Comparison of ENCODE assay signal across 18 cellular contexts in genomic region chr2:52178845-52179244, GRCh38.
DNase-seq lines count a peak whose midpoint lies in the region; ATAC-seq and TF ChIP-seq lines count a peak whose summit lies in the region.
"Had no signal": no experiment of that assay in that cellular context is flagged by ENCODE, and none has a peak within 500 bp of the region (broad histone marks: within the 10 kb centered on the region; RNA-seq: fewer than 3 reads in every experiment).

No MANE protein-coding gene starts in this region.

- H3K4me2 ChIP-seq in PC-3 (ENCODE audit: low read length), result no peak overlapping the region
- H3K4me2 ChIP-seq: BLaER1, GM23338 had no signal

- H3K36me3 Mint-ChIP-seq in T-helper 17 cell (ENCODE audit: low read depth), result no peaks in the 10 kb centered on the region
- H3K36me3 Mint-ChIP-seq: CD4-positive, CD25-positive, alpha-beta regulatory T cell; CD8-positive, alpha-beta T cell had no signal

- H3K9me3 ChIP-seq in PC-3 (ENCODE audit: low read length) (peaks cover 18% of the 10 kb centered on the region; the same call in 1 of the 2 replicates), T-helper 17 cell (ENCODE audit: control insufficient read depth, low read length, poor library complexity, severe bottlenecking) (no peaks in the 10 kb centered on the region)
- H3K9me3 ChIP-seq: BLaER1 had no signal

- no peak overlapping the region for H3K4me3 ChIP-seq in PC-3 (ENCODE audit: low read length)
- H3K4me3 ChIP-seq in brain microvascular endothelial cell (ENCODE audit: low read depth, low read length), result no peak overlapping the region
- H3K4me3 ChIP-seq: BLaER1, GM23338 had no signal

- no peak overlapping the region for H3K27ac Mint-ChIP-seq in T-helper 17 cell
- H3K27ac Mint-ChIP-seq: B cell; CD4-positive, CD25-positive, alpha-beta regulatory T cell; CD8-positive, alpha-beta T cell; GM23338; H9 had no signal

- TF ChIP-seq CTCF in PC-3 (conservative IDR thresholded peaks at IDR 0.05; ENCODE audit: low read depth, low read length) (no peak), brain microvascular endothelial cell (IDR thresholded peaks at IDR 0.05; ENCODE audit: low read depth, low read length, missing control alignments) (no peak)

- BruUV-seq in PC-3 (replicated peaks; lab: Mats Ljungman, UMichigan), result no TSS peak

- H3K36me3 ChIP-seq in PC-3 (ENCODE audit: low read depth, low read length) (peaks cover 2% of the 10 kb centered on the region; the same call in 1 of the 2 replicates), brain microvascular endothelial cell (replicated peaks) (no peaks in the 10 kb centered on the region)
- H3K36me3 ChIP-seq: BLaER1 had no signal

- no peaks in the 10 kb centered on the region for H3F3A ChIP-seq in PC-3 (ENCODE audit: low read length, unreplicated experiment)

- H3K27me3 Mint-ChIP-seq in T-helper 17 cell, result no peaks in the 10 kb centered on the region
- H3K27me3 Mint-ChIP-seq: B cell; CD4-positive, CD25-positive, alpha-beta regulatory T cell had no signal

- peaks cover 10% of the 10 kb centered on the region; the same call in 1 of the 2 replicates for H3K4me1 ChIP-seq in PC-3 (ENCODE audit: insufficient read depth, low read length)
- H3K4me1 ChIP-seq: Caco-2 had no signal

- H3K27me3 ChIP-seq in PC-3 (ENCODE audit: low read length) (no peaks in the 10 kb centered on the region), brain microvascular endothelial cell (replicated peaks) (no peaks in the 10 kb centered on the region)
- H3K27me3 ChIP-seq: BLaER1 had no signal

- in situ Hi-C loops in brain microvascular endothelial cell (cut with HindIII; ENCODE audit: low pct_ligation_motif_present, low sequenced_read_pairs), result no loop called here

- peak; percentile 64 for DNase-seq in PC-3
- peak; percentile 5 for DNase-seq in brain microvascular endothelial cell
- peak; percentile 3 for DNase-seq in fibroblast of peridontal ligament (ENCODE audit: extremely low read depth)
- no peak for DNase-seq in NCI-H2171 treated with DMSO at 0.1 percent for 48 hours (lab: John Stamatoyannopoulos, UW)
- DNase-seq in T-helper 17 cell, result no peak
- DNase-seq: Caco-2; CD4-positive, CD25-positive, alpha-beta regulatory T cell; CD8-positive, alpha-beta T cell; DMS153; DND-41; H9 had no signal

- POLR2A ChIA-PET in PC-3 (lab: Charles Lee; ENCODE audit: unreplicated experiment), result no interaction called here

- no peaks in the 10 kb centered on the region for H3K4me1 Mint-ChIP-seq in T-helper 17 cell
- H3K4me1 Mint-ChIP-seq: CD4-positive, CD25-positive, alpha-beta regulatory T cell; GM23338; H9 had no signal

- no peaks in the 10 kb centered on the region for H3K9me2 ChIP-seq in PC-3 (replicated peaks; ENCODE audit: low read length)

- ATAC-seq in PC-3, result peak; percentile 80
- ATAC-seq in T-helper 17 cell, result no peak
- ATAC-seq in GM19395 (IDR thresholded peaks at IDR 0.05; ENCODE audit: unreplicated experiment), result no peak
- ATAC-seq in GM21515 (IDR thresholded peaks at IDR 0.05; ENCODE audit: unreplicated experiment), result no peak
- ATAC-seq: CD8-positive, alpha-beta T cell; GM23338; HCT116 had no signal

- CTCF ChIA-PET in PC-3 (lab: Charles Lee), result no interaction called here

- H2AFZ ChIP-seq in PC-3 (ENCODE audit: low read length), result no peak overlapping the region
- H2AFZ ChIP-seq: GM23338 had no signal

- no peaks in the 10 kb centered on the region for H4K20me1 ChIP-seq in PC-3 (ENCODE audit: low read length)
- H4K20me1 ChIP-seq: BLaER1 had no signal

- H3K27ac ChIP-seq in PC-3 (ENCODE audit: low read length) (peak overlapping the region; percentile 21; the same call in 1 of the 2 replicates), brain microvascular endothelial cell (no peak overlapping the region)
- H3K27ac ChIP-seq: BLaER1, C4-2B had no signal

- H3K9ac ChIP-seq in PC-3 (ENCODE audit: low read length), result no peak overlapping the region
- H3K9ac ChIP-seq: BLaER1 had no signal

- H3K79me2 ChIP-seq in PC-3 (ENCODE audit: low read length), result no peaks in the 10 kb centered on the region

- intact Hi-C loops in PC-3 (cut with micrococcal nuclease), result no loop called here

- no peak overlapping the region for H3K4me3 Mint-ChIP-seq in T-helper 17 cell
- H3K4me3 Mint-ChIP-seq: B cell; CD4-positive, CD25-positive, alpha-beta regulatory T cell; CD8-positive, alpha-beta T cell; GM23338; H9 had no signal

Comparison
In these comparisons a context has a peak if more than half of its experiments do, and no peak if none do; other contexts are left out.
1. DNase-seq: peak in PC-3 (single experiment), brain microvascular endothelial cell (single experiment) and fibroblast of peridontal ligament (single experiment); none in NCI-H2171 treated with DMSO at 0.1 percent for 48 hours (single experiment) and T-helper 17 cell (0 of 3).